ENCODE assay signal across 8 cellular contexts in genomic region chr11:124633355-124633754, GRCh38. TPM values are rescaled to one million over a fixed set of nuclear protein-coding genes. Genes with fewer than 3 reads are reported as not detected.
DNase-seq lines count a peak whose midpoint lies in the region; ATAC-seq and TF ChIP-seq lines count a peak whose summit lies in the region.
"Had no signal": no experiment of that assay in that cellular context is flagged by ENCODE, and none has a peak within 500 bp of the region (broad histone marks: within the 10 kb centered on the region; RNA-seq: fewer than 3 reads in every experiment).

No MANE protein-coding gene starts in this region.

- ATAC-seq in omental fat pad (ENCODE audit: low FRiP score), result no peak

- H3K27ac Mint-ChIP-seq in endodermal cell, result no peak overlapping the region
- H3K27ac Mint-ChIP-seq: mesothelial cell of epicardium had no signal

- H3K27ac ChIP-seq in endodermal cell (ENCODE audit: low read depth, low read length), result no peak overlapping the region

- no peak overlapping the region for H3K9ac ChIP-seq in endodermal cell (ENCODE audit: extremely low read depth, low read length, poor library complexity, severe bottlenecking)

- POLR2A ChIA-PET in AG04449 (lab: Yijun Ruan, JAX), result interaction anchor here (1.0 kb wide), 1 partner anchor 40 kb away, joined by 3 read pairs; the partner anchor contains the start of genes SIAE and SPA17

- H3K4me1 ChIP-seq in endodermal cell (ENCODE audit: control insufficient read depth, insufficient read depth, low read length), result no peaks in the 10 kb centered on the region

- H3K4me1 Mint-ChIP-seq in endodermal cell, result peaks cover 1% of the 10 kb centered on the region
- H3K4me1 Mint-ChIP-seq: mesothelial cell of epicardium had no signal

- H3K36me3 ChIP-seq in endodermal cell (ENCODE audit: control insufficient read depth, insufficient read depth, low read length), result peaks cover 87% of the 10 kb centered on the region

- no peak overlapping the region for H3K4me3 Mint-ChIP-seq in endodermal cell
- H3K4me3 Mint-ChIP-seq: mesothelial cell of epicardium had no signal

- WGBS in endodermal cell (ENCODE audit: insufficient coverage in 1 of 2, insufficient read length in 1 of 2), 2 experiments, result 100% methylated on average over 1 of the region's 1 CpG; no CpG with 5 or more reads in 1 of the 2 experiments

- H3K9me3 ChIP-seq in endodermal cell (ENCODE audit: control insufficient read depth, low read length), result no peaks in the 10 kb centered on the region

- H3K9me3 Mint-ChIP-seq in endodermal cell, result no peaks in the 10 kb centered on the region
- H3K9me3 Mint-ChIP-seq: mesothelial cell of epicardium had no signal

- CTCF ChIA-PET in AG04449 (lab: Yijun Ruan, JAX), result interaction anchor here (1.0 to 5.3 kb wide), 7 partner anchors 9 to 205 kb away, joined by 3 to 39 read pairs (median 4); partner anchors contain the start of gene TBRG1

- no peaks in the 10 kb centered on the region for H3K27me3 ChIP-seq in endodermal cell (ENCODE audit: control insufficient read depth, insufficient read depth, low read length, poor library complexity, severe bottlenecking)

- no peaks in the 10 kb centered on the region for H3K27me3 Mint-ChIP-seq in endodermal cell (ENCODE audit: insufficient read depth)

- H3K36me3 Mint-ChIP-seq in endodermal cell (ENCODE audit: low read depth), result peaks cover 70% of the 10 kb centered on the region

- TF ChIP-seq CTCF in AG04449 (IDR thresholded peaks at IDR 0.05; ENCODE audit: insufficient read depth, low read length, missing control alignments) (peak; percentile 8), endodermal cell (conservative IDR thresholded peaks at IDR 0.05) (peak; percentile 66), omental fat pad (IDR thresholded peaks at IDR 0.05) (no peak)

- in situ Hi-C loops in KBM-7 (cut with MboI; ENCODE audit: low pct_unique_long_range_greater_than_20kb, low sequenced_read_pairs), result no loop called here
- in situ Hi-C loops in G401 (cut with HindIII; ENCODE audit: low sequenced_read_pairs), result no loop called here

- H3K4me3 ChIP-seq in AG04449 (ENCODE audit: low read depth, low read length) (no peak overlapping the region), endodermal cell (ENCODE audit: low read length) (no peak overlapping the region)

- no peak for DNase-seq in AG04449 (ENCODE audit: low read depth, low spot score)
- peak; percentile 15 for DNase-seq in KBM-7
- DNase-seq in endodermal cell, result no peak
- no peak for DNase-seq in stimulated activated CD4-positive, alpha-beta T cell treated with anti-CD3 and anti-CD28 coated beads, Interleukin-4, amount 100 ng/mL, for 24 hours
- no peak for DNase-seq in G401 (ENCODE audit: low spot score)
- no peak for DNase-seq in omental fat pad (ENCODE audit: low spot score)
- DNase-seq: effector memory CD4-positive, alpha-beta T cell had no signal

RNA-seq across cellular contexts. Expression of gene TBRG1, which starts 10.7 kb away (rescaled TPM):
- 10 to 100 TPM; 30.9 to 31.3 TPM for total RNA-seq in endodermal cell
- polyA plus RNA-seq in endodermal cell (2013, experiment 1 of 2), result 30.5 TPM
- polyA plus RNA-seq in endodermal cell (2013, experiment 2 of 2), result 26.8 TPM
- total RNA-seq in G401 (2014; rRNA removed; shearing (Covaris generic)), result 8.7 and 13.0 TPM in 2 replicates
- 10 to 100 TPM; 28.6 to 40.7 (median 32.3) TPM for total RNA-seq in omental fat pad

RNA-seq across cellular contexts. Expression of gene PANX3, which starts 22.1 kb away (rescaled TPM):
- total RNA-seq in endodermal cell (not detected), omental fat pad (not detected)
- not detected for polyA plus RNA-seq in endodermal cell (2013, experiment 1 of 2)
- not detected for polyA plus RNA-seq in endodermal cell (2013, experiment 2 of 2)
- total RNA-seq in G401 (2014; rRNA removed; shearing (Covaris generic)), result not detected in 2 replicates
- total RNA-seq: mesothelial cell of epicardium had no signal

RNA-seq across cellular contexts. Expression of gene SIAE, which starts 40.2 kb away (rescaled TPM):
- 1 to 10 TPM; 4.4 to 7.4 TPM for total RNA-seq in endodermal cell
- polyA plus RNA-seq in endodermal cell (2013, experiment 1 of 2), result 8.0 TPM
- polyA plus RNA-seq in endodermal cell (2013, experiment 2 of 2), result 8.6 TPM
- total RNA-seq in G401 (2014; rRNA removed; shearing (Covaris generic)), result 3.8 and 5.9 TPM in 2 replicates
- 10 to 100 TPM; 14.7 to 24.9 (median 20.0) TPM for total RNA-seq in omental fat pad

RNA-seq across cellular contexts. Expression of gene SPA17, which starts 40.3 kb away (rescaled TPM):
- 10 to 100 TPM; 19.6 to 21.8 TPM for total RNA-seq in endodermal cell
- 38.0 TPM for polyA plus RNA-seq in endodermal cell (2013, experiment 1 of 2)
- 46.4 TPM for polyA plus RNA-seq in endodermal cell (2013, experiment 2 of 2)
- 28.8 and 36.9 TPM in 2 replicates for total RNA-seq in G401 (2014; rRNA removed; shearing (Covaris generic))
- total RNA-seq in omental fat pad, result 1 to 10 TPM; 2.8 to 4.8 (median 4.3) TPM

Comparison
In these comparisons a context has a peak if more than half of its experiments do, and no peak if none do; other contexts are left out.
1. CTCF ChIP-seq: peak in AG04449 (single experiment) and endodermal cell (single experiment); none in omental fat pad (0 of 3).